In genomic region chr18:13725566-13726227, GRCh38 we compare ENCODE assay signal across 8 cellular contexts. TPM values are rescaled to one million over a fixed set of nuclear protein-coding genes. Genes with fewer than 3 reads are reported as not detected.
DNase-seq lines count a peak whose midpoint lies in the region; ATAC-seq, FAIRE-seq and TF ChIP-seq lines count a peak whose summit lies in the region.

No MANE protein-coding gene starts in this region.

- no peak for TF ChIP-seq POLR2A in IMR-90 (IDR thresholded peaks at IDR 0.05; ENCODE audit: low read depth, low read length)
- no peak for TF ChIP-seq POLR2A in suprapubic skin (IDR thresholded peaks at IDR 0.05)

- H3K27ac ChIP-seq in IMR-90 (ENCODE audit: insufficient read depth, low read length) (peak overlapping the region; percentile 28), astrocyte (ENCODE audit: low read depth, low read length) (peak overlapping the region; percentile 97), suprapubic skin (peak overlapping the region; percentile 93)

- H3K9me3 Mint-ChIP-seq in astrocyte (ENCODE audit: unreplicated experiment), result no peaks in the 10 kb centered on the region

- H2BK5ac ChIP-seq in IMR-90 (ENCODE audit: low read depth, low read length, poor library complexity, severe bottlenecking), result peak overlapping the region; percentile 28

- 0 out of 2 replicates have a peak overlapping the region, but pooled peaks have one; percentile 50 for H3K4ac ChIP-seq in IMR-90 (ENCODE audit: low read depth, low read length)

- ATAC-seq in IMR-90 (ENCODE audit: low read depth), result no peak; the same call in 1 of the 2 replicates
- no peak for ATAC-seq in HG03460 (IDR thresholded peaks at IDR 0.05; ENCODE audit: unreplicated experiment)
- no peak for ATAC-seq in HG03354 (IDR thresholded peaks at IDR 0.05; ENCODE audit: poor library complexity, severe bottlenecking, unreplicated experiment)

- H2AK9ac ChIP-seq in IMR-90 (replicated peaks; ENCODE audit: low read depth, low read length, poor library complexity), result peak overlapping the region; percentile 97

- no peak for TF ChIP-seq RAD21 in IMR-90 (IDR thresholded peaks at IDR 0.05; ENCODE audit: low read length)

- H3K4me3 Mint-ChIP-seq in astrocyte (ENCODE audit: unreplicated experiment), result peak overlapping the region; percentile 85

- no peak for TF ChIP-seq EP300 in suprapubic skin (IDR thresholded peaks at IDR 0.05)

- POLR2A ChIA-PET in IMR-90 (lab: Charles Lee; ENCODE audit: unreplicated experiment), result interaction anchor here (0.5 kb wide), 1 partner anchor 18 kb away, joined by 4 read pairs; no protein-coding TSS in a partner anchor

- H3K9ac ChIP-seq in IMR-90 (ENCODE audit: low read depth, low read length) (peak overlapping the region; percentile 60), astrocyte (ENCODE audit: low read length) (peak overlapping the region; percentile 97)

- peak overlapping the region; percentile 81; the same call in 1 of the 2 replicates for H3K14ac ChIP-seq in IMR-90 (replicated peaks; ENCODE audit: low read depth, low read length)

- dilution Hi-C loops in IMR-90 (cut with HindIII; ENCODE audit: low sequenced_read_pairs, unreplicated experiment), result no loop called here

- H3K56ac ChIP-seq in IMR-90 (ENCODE audit: extremely low read depth, insufficient read depth, low read length), result peak overlapping the region; percentile 26

- no peak overlapping the region for H2BK120ac ChIP-seq in IMR-90 (ENCODE audit: low read depth, low read length)

- peak overlapping the region; percentile 9; the same call in 1 of the 2 replicates for H2AK5ac ChIP-seq in IMR-90 (ENCODE audit: low read depth, low read length)

- TF ChIP-seq CTCF in IMR-90 (conservative IDR thresholded peaks at IDR 0.05; ENCODE audit: low read depth, low read length) (no peak), astrocyte (IDR thresholded peaks at IDR 0.05; ENCODE audit: insufficient read depth, low read depth, low read length) (no peak), suprapubic skin (IDR thresholded peaks at IDR 0.05) (no peak)

- H3K27me3 ChIP-seq in IMR-90 (ENCODE audit: control insufficient read depth, insufficient read depth, low read length) (no peaks in the 10 kb centered on the region), astrocyte (ENCODE audit: insufficient read depth, low read length) (no peaks in the 10 kb centered on the region), suprapubic skin (no peaks in the 10 kb centered on the region)

- H3K36me3 ChIP-seq in IMR-90 (ENCODE audit: control insufficient read depth, insufficient read depth, low read length), result peaks cover 1% of the 10 kb centered on the region; the same call in 1 of the 2 replicates
- H3K36me3 ChIP-seq in astrocyte (ENCODE audit: insufficient read depth, low read length), result no peaks in the 10 kb centered on the region
- no peaks in the 10 kb centered on the region for H3K36me3 ChIP-seq in suprapubic skin

- H4K8ac ChIP-seq in IMR-90 (ENCODE audit: low read depth in 2 of 2, low read length in 2 of 2), result peak overlapping the region; percentile 9 to 46; a peak in 3 of 4 replicates

- peak overlapping the region; percentile 71 for H3K23ac ChIP-seq in IMR-90 (ENCODE audit: low read depth, low read length)

- no TSS peak for BruUV-seq in IMR-90 (replicated peaks; lab: Mats Ljungman, UMichigan)

- DNase-seq in activated T-cell treated with anti-CD3 and anti-CD28 coated beads for 4 hours (peak; percentile 6), IMR-90 (peak; percentile 2), astrocyte (ENCODE audit: low read depth) (peak; percentile 1), kidney tubule cell (ENCODE audit: low spot score) (peak; percentile 17), suprapubic skin (ENCODE audit: low spot score in 2 of 2) (no peak)
- no peak for DNase-seq in activated T-cell treated with anti-CD3 and anti-CD28 coated beads, Interleukin-2, amount 50 U/mL, for 48 hours

- H3K4me1 ChIP-seq in IMR-90 (ENCODE audit: control insufficient read depth, insufficient read depth, low read length), result no peaks in the 10 kb centered on the region
- H3K4me1 ChIP-seq in astrocyte (ENCODE audit: insufficient read depth, low read length), result peaks cover 3% of the 10 kb centered on the region
- peaks cover 27% of the 10 kb centered on the region for H3K4me1 ChIP-seq in suprapubic skin

- intact Hi-C loops in IMR-90 (cut with micrococcal nuclease), result no loop called here

- peaks cover 9% of the 10 kb centered on the region; the same call in 1 of the 2 replicates for H4K20me1 ChIP-seq in IMR-90 (ENCODE audit: insufficient read depth, low read length)
- peaks cover 49% of the 10 kb centered on the region for H4K20me1 ChIP-seq in astrocyte (ENCODE audit: insufficient read depth, low read length)

- no peak for FAIRE-seq in astrocyte (lab: Jason Lieb, UNC)

- H4K91ac ChIP-seq in IMR-90 (ENCODE audit: insufficient read depth, low read depth, low read length), result no peak overlapping the region; the same call in 1 of the 2 replicates

- in situ Hi-C loops in IMR-90 (cut with MboI; ENCODE audit: low sequenced_read_pairs), result loop anchor here (25.0 kb wide), 1 partner anchor 738 kb away; the partner anchor contains the start of gene CEP192

- H2BK20ac ChIP-seq in IMR-90 (ENCODE audit: low read depth, low read length), result no peak overlapping the region

- H3K4me1 Mint-ChIP-seq in astrocyte (ENCODE audit: low read depth, unreplicated experiment), result peaks cover 19% of the 10 kb centered on the region

- no peaks in the 10 kb centered on the region for H3K9me3 ChIP-seq in IMR-90 (ENCODE audit: control insufficient read depth, insufficient read depth, low read length)
- no peaks in the 10 kb centered on the region for H3K9me3 ChIP-seq in astrocyte (ENCODE audit: insufficient read depth, low read depth, low read length)
- H3K9me3 ChIP-seq in suprapubic skin, result no peaks in the 10 kb centered on the region

- peaks cover 16 to 55% of the 10 kb centered on the region in 2 experiments for H3K79me1 ChIP-seq in IMR-90 (ENCODE audit: low read depth in 1 of 2, low read length in 2 of 2)

- peak overlapping the region; percentile 97 for H2AFZ ChIP-seq in IMR-90 (replicated peaks; ENCODE audit: low read length, poor library complexity)
- H2AFZ ChIP-seq in astrocyte (ENCODE audit: low read depth, low read length), result peak overlapping the region; percentile 90

- H3K4me3 ChIP-seq in IMR-90 (ENCODE audit: insufficient read depth, low read depth, low read length), result peak overlapping the region; percentile 80
- peak overlapping the region; percentile 89 for H3K4me3 ChIP-seq in astrocyte (ENCODE audit: insufficient read depth, low read depth, low read length)
- H3K4me3 ChIP-seq in suprapubic skin, result peak overlapping the region; percentile 99

- CTCF ChIA-PET in IMR-90 (lab: Yijun Ruan, JAX), result no interaction called here

- WGBS in IMR-90 (ENCODE audit: extremely low coverage in 2 of 2, insufficient read length in 1 of 2), 2 experiments, result 33% methylated on average over 3 of the region's 34 CpGs; no CpG with 5 or more reads in 1 of the 2 experiments
- WGBS in suprapubic skin, result 3% methylated on average over 29 of the region's 34 CpGs

- peak overlapping the region; percentile 50; the same call in 1 of the 2 replicates for H4K5ac ChIP-seq in IMR-90 (ENCODE audit: low read depth, low read length)

- H3K4me2 ChIP-seq in IMR-90 (ENCODE audit: low read depth, low read length) (peak overlapping the region; percentile 89), astrocyte (ENCODE audit: low read length) (peak overlapping the region; percentile 92)

- H3K27me3 Mint-ChIP-seq in astrocyte (ENCODE audit: low read depth, unreplicated experiment), result no peaks in the 10 kb centered on the region

- no peak overlapping the region for H3K18ac ChIP-seq in IMR-90 (ENCODE audit: low read depth, low read length)

- H3K9me1 ChIP-seq in IMR-90 (ENCODE audit: insufficient read depth, low read length), result no peaks in the 10 kb centered on the region

- no peak overlapping the region for H2BK15ac ChIP-seq in IMR-90 (ENCODE audit: low read depth, low read length)

- peak overlapping the region; percentile 60 for H3K27ac Mint-ChIP-seq in astrocyte (ENCODE audit: unreplicated experiment)

- H3K36me3 Mint-ChIP-seq in astrocyte (ENCODE audit: low read depth, unreplicated experiment), result peaks cover 6% of the 10 kb centered on the region

- peaks cover 98% of the 10 kb centered on the region for H3K79me2 ChIP-seq in astrocyte (ENCODE audit: insufficient read depth, low read length)

TF ChIP-seq in IMR-90, 13 proteins besides CTCF, POLR2A, EP300 and RAD21 (continues in another document):
- TF ChIP-seq CEBPB (IDR thresholded peaks at IDR 0.05; ENCODE audit: low read depth, low read length) (no peak), MAFK (IDR thresholded peaks at IDR 0.05; ENCODE audit: low read depth, low read length) (no peak), RFX5 (IDR thresholded peaks at IDR 0.05; ENCODE audit: low read depth, low read length) (no peak), RCOR1 (IDR thresholded peaks at IDR 0.05; ENCODE audit: insufficient replicate concordance, low read length) (no peak), BHLHE40 (IDR thresholded peaks at IDR 0.05; ENCODE audit: low read depth, low read length) (no peak), NFE2L2 (IDR thresholded peaks at IDR 0.05; ENCODE audit: low read depth, low read length) (no peak), ELK1 (IDR thresholded peaks at IDR 0.05; ENCODE audit: borderline replicate concordance, low read depth, low read length) (no peak)

RNA-seq across cellular contexts. Expression of gene FAM210A, which starts 0.7 kb away (rescaled TPM):
- total RNA-seq in IMR-90 (2012; rRNA removed), result 16.1 and 25.3 TPM in 2 replicates
- polyA plus RNA-seq in IMR-90 (2012; rRNA removed), result 9.2 and 9.8 TPM in 2 replicates
- 5.4 and 7.8 TPM in 2 replicates for polyA plus RNA-seq in IMR-90 (2012; cell fraction: cytosol; rRNA removed)
- polyA plus RNA-seq in IMR-90 (2012; cell fraction: nucleus; rRNA removed; ENCODE audit: low replicate concordance), result 5.2 and 10.1 TPM in 2 replicates
- total RNA-seq in astrocyte, result 18.0 and 21.9 TPM in 2 replicates
- total RNA-seq in suprapubic skin, result 1 to 10 TPM; 6.8 to 9.5 (median 8.4) TPM

RNA-seq across cellular contexts. Expression of gene RNMT, which starts 0.8 kb away (rescaled TPM):
- total RNA-seq in IMR-90 (2012; rRNA removed), result 13.3 and 21.1 TPM in 2 replicates
- polyA plus RNA-seq in IMR-90 (2012; rRNA removed), result 11.9 and 13.6 TPM in 2 replicates
- polyA plus RNA-seq in IMR-90 (2012; cell fraction: cytosol; rRNA removed), result 3.6 and 6.0 TPM in 2 replicates
- polyA plus RNA-seq in IMR-90 (2012; cell fraction: nucleus; rRNA removed; ENCODE audit: low replicate concordance), result 6.8 and 33.4 TPM in 2 replicates
- 45.8 and 48.5 TPM in 2 replicates for total RNA-seq in astrocyte
- total RNA-seq in suprapubic skin, result 10 to 100 TPM; 18.1 to 29.1 (median 23.7) TPM

Comparison
In these comparisons a context has a peak if more than half of its experiments do, and no peak if none do; other contexts are left out.
1. DNase-seq: peak in activated T-cell treated with anti-CD3 and anti-CD28 coated beads for 4 hours (single experiment), IMR-90 (single experiment), astrocyte (single experiment) and kidney tubule cell (single experiment); none in activated T-cell treated with anti-CD3 and anti-CD28 coated beads, Interleukin-2, amount 50 U/mL, for 48 hours (0 of 2) and suprapubic skin (0 of 2).
2. H3K27ac ChIP-seq: peak in every context shown above with its lines; median percentile 97 in astrocyte; 93 in suprapubic skin; 28 in IMR-90.
3. Peak in every context shown above with its lines, with median percentiles within 50 percentile points of each other: H3K4me3 ChIP-seq.